ENCODE assay signal across 8 cellular contexts in genomic region chr5:96885518-96886338, GRCh38. TPM values are rescaled to one million over a fixed set of nuclear protein-coding genes. Genes with fewer than 3 reads are reported as not detected.
DNase-seq lines count a peak whose midpoint lies in the region; ATAC-seq and TF ChIP-seq lines count a peak whose summit lies in the region.

No MANE protein-coding gene starts in this region.

- TF ChIP-seq CTCF in VCaP (conservative IDR thresholded peaks at IDR 0.05) = no peak

- intact Hi-C loops in Right ventricle myocardium superior (cut with DNase I) = no loop called here

- peaks cover 36 to 56% of the 10 kb centered on the region in 2 donors for H3K4me1 Mint-ChIP-seq in stimulated activated naive B cell treated with anti-CD40 and anti-IgM and Interleukin-4, amounts not matched to agents 10 μg/mL and 1 μg/mL and 100 μg/mL, for 72 hours

- no peaks in the 10 kb centered on the region for H3K27me3 Mint-ChIP-seq in stimulated activated naive B cell treated with anti-CD40 and anti-IgM and Interleukin-4, amounts not matched to agents 10 μg/mL and 1 μg/mL and 100 μg/mL, for 72 hours

- no peaks in the 10 kb centered on the region for H3K9me3 Mint-ChIP-seq in stimulated activated naive B cell treated with anti-CD40 and anti-IgM and Interleukin-4, amounts not matched to agents 10 μg/mL and 1 μg/mL and 100 μg/mL, for 72 hours

- ATAC-seq in HG03103 (IDR thresholded peaks at IDR 0.05; ENCODE audit: low read depth, unreplicated experiment) = peak; percentile 92
- peak; percentile 94 for ATAC-seq in stimulated activated naive B cell treated with anti-CD40 and anti-IgM and Interleukin-4, amounts not matched to agents 10 μg/mL and 1 μg/mL and 100 μg/mL, for 72 hours (replicated peaks)
- ATAC-seq in Right ventricle myocardium superior (ENCODE audit: poor library complexity) = no peak

- H3K27ac Mint-ChIP-seq in stimulated activated naive B cell treated with anti-CD40 and anti-IgM and Interleukin-4, amounts not matched to agents 10 μg/mL and 1 μg/mL and 100 μg/mL, for 72 hours = peak overlapping the region; percentile 78

- peaks cover 37 to 54% of the 10 kb centered on the region in 2 donors for H3K36me3 Mint-ChIP-seq in stimulated activated naive B cell treated with anti-CD40 and anti-IgM and Interleukin-4, amounts not matched to agents 10 μg/mL and 1 μg/mL and 100 μg/mL, for 72 hours

- H3K4me3 Mint-ChIP-seq in stimulated activated naive B cell treated with anti-CD40 and anti-IgM and Interleukin-4, amounts not matched to agents 10 μg/mL and 1 μg/mL and 100 μg/mL, for 72 hours = peak overlapping the region; percentile 21 to 67

- DNase-seq in stimulated activated CD4-positive, alpha-beta T cell treated with anti-CD3 and anti-CD28 coated beads, Interleukin-1b, Interleukin-23, amount 100 ng/mL, for 48 hours = peak; percentile 31
- DNase-seq in stimulated activated CD4-positive, alpha-beta T cell treated with anti-CD3 and anti-CD28 coated beads, Interleukin-12 subunit alpha, Interleukin-12 subunit beta, amount 100 ng/mL, for 4 hours = no peak
- peak; percentile 67 for DNase-seq in stimulated activated naive B cell treated with anti-CD40 and anti-IgM and Interleukin-4, amounts not matched to agents 10 μg/mL and 1 μg/mL and 100 μg/mL, for 72 hours
- DNase-seq in NCI-H774 (lab: John Stamatoyannopoulos, UW) (no peak), SK-N-DZ (ENCODE audit: low spot score) (no peak), Right ventricle myocardium superior (no peak)

- peak overlapping the region; percentile 76; the same call in 1 of the 2 replicates for H3K27ac ChIP-seq in VCaP

RNA-seq across cellular contexts. Expression of gene ERAP2, which starts 9.4 kb away (rescaled TPM):
- not detected in 2 replicates for polyA plus RNA-seq in SK-N-DZ (2014; cell fraction: cytosol; rRNA removed)
- not detected in 2 replicates for polyA plus RNA-seq in SK-N-DZ (2014; cell fraction: nucleus; rRNA removed)
- 5.3 TPM for total RNA-seq in Right ventricle myocardium superior

RNA-seq across cellular contexts. Expression of gene LNPEP, which starts 50.2 kb away (rescaled TPM):
- polyA plus RNA-seq in SK-N-DZ (2014; cell fraction: cytosol; rRNA removed) = 5.9 and 7.5 TPM in 2 replicates
- 5.9 and 8.9 TPM in 2 replicates for polyA plus RNA-seq in SK-N-DZ (2014; cell fraction: nucleus; rRNA removed)
- 44.4 TPM for total RNA-seq in Right ventricle myocardium superior

Comparison
In these comparisons a context has a peak if more than half of its experiments do, and no peak if none do; other contexts are left out.
1. DNase-seq: peak in stimulated activated CD4-positive, alpha-beta T cell treated with anti-CD3 and anti-CD28 coated beads, Interleukin-1b, Interleukin-23, amount 100 ng/mL, for 48 hours (single experiment) and stimulated activated naive B cell treated with anti-CD40 and anti-IgM and Interleukin-4, amounts not matched to agents 10 μg/mL and 1 μg/mL and 100 μg/mL, for 72 hours (single experiment); none in stimulated activated CD4-positive, alpha-beta T cell treated with anti-CD3 and anti-CD28 coated beads, Interleukin-12 subunit alpha, Interleukin-12 subunit beta, amount 100 ng/mL, for 4 hours (single experiment), NCI-H774 (single experiment), SK-N-DZ (single experiment) and Right ventricle myocardium superior (single experiment).